Comparison of ENCODE assay signal across 1 cellular context in the genomic region with DNA sequence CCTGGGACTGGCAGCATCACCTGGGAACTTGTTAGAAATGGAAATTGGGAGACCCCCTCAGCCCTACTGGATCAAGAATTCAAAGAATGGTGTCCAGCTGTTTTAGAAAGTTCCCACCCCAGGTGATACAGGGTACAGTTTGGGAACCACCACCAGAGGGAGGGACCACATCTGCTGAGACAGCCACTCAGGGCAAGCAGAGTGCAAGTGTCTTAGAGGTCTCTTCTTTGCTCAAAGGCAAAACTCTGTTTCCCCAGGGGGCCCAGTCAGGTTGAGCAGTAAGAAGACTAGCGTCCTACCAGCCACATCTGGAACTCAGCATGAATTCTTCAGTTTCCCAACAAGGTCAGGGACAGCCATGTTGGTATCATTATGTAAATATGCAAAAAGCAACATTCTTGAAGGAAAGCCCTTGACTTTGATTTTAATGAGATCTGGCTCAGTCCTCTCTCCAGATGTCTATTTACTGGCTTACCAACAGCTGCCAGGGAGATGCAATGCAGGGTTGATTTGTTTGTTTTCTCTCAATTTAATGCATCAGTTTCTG.
TF ChIP-seq lines count a peak whose summit lies in the region.

No MANE protein-coding gene starts in this region.

TF ChIP-seq in HepG2, 621 proteins besides CTCF, POLR2A, EP300 and RAD21:
- TF ChIP-seq NBN (conservative IDR thresholded peaks at IDR 0.05), result no peak
- TF ChIP-seq HCFC1 (IDR thresholded peaks at IDR 0.05; ENCODE audit: low read depth, low read length), result no peak
- no peak for TF ChIP-seq BORCS8-MEF2B (CRISPR knock-in tag; IDR thresholded peaks at IDR 0.05)
- no peak for TF ChIP-seq KLF12 (CRISPR knock-in tag; IDR thresholded peaks at IDR 0.05; ENCODE audit: borderline replicate concordance)
- no peak for TF ChIP-seq ZNF660 (CRISPR knock-in tag; IDR thresholded peaks at IDR 0.05; ENCODE audit: borderline replicate concordance, low read depth)
- TF ChIP-seq ZFP37 (CRISPR knock-in tag; IDR thresholded peaks at IDR 0.05; ENCODE audit: borderline replicate concordance), result no peak
- TF ChIP-seq IKZF4 (CRISPR knock-in tag; IDR thresholded peaks at IDR 0.05; ENCODE audit: borderline replicate concordance, low read depth, not compliant biosample characterization), result no peak
- TF ChIP-seq ELK4 (CRISPR knock-in tag; IDR thresholded peaks at IDR 0.05; ENCODE audit: borderline replicate concordance), result no peak
- no peak for TF ChIP-seq ZFP90 (CRISPR knock-in tag; IDR thresholded peaks at IDR 0.05; ENCODE audit: borderline replicate concordance)
- no peak for TF ChIP-seq TFAP4 (IDR thresholded peaks at IDR 0.05; ENCODE audit: borderline replicate concordance, low read depth)
- TF ChIP-seq EZH2 (conservative IDR thresholded peaks at IDR 0.05; ENCODE audit: low read depth, low read length), result no peak
- no peak for TF ChIP-seq ZNF34 (CRISPR knock-in tag; IDR thresholded peaks at IDR 0.05; ENCODE audit: borderline replicate concordance)
- TF ChIP-seq, protein P1, sequence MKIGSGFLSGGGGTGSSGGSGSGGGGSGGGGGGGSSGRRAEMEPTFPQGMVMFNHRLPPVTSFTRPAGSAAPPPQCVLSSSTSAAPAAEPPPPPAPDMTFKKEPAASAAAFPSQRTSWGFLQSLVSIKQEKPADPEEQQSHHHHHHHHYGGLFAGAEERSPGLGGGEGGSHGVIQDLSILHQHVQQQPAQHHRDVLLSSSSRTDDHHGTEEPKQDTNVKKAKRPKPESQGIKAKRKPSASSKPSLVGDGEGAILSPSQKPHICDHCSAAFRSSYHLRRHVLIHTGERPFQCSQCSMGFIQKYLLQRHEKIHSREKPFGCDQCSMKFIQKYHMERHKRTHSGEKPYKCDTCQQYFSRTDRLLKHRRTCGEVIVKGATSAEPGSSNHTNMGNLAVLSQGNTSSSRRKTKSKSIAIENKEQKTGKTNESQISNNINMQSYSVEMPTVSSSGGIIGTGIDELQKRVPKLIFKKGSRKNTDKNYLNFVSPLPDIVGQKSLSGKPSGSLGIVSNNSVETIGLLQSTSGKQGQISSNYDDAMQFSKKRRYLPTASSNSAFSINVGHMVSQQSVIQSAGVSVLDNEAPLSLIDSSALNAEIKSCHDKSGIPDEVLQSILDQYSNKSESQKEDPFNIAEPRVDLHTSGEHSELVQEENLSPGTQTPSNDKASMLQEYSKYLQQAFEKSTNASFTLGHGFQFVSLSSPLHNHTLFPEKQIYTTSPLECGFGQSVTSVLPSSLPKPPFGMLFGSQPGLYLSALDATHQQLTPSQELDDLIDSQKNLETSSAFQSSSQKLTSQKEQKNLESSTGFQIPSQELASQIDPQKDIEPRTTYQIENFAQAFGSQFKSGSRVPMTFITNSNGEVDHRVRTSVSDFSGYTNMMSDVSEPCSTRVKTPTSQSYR (CRISPR knock-in tag; IDR thresholded peaks at IDR 0.05; ENCODE audit: borderline replicate concordance), result no peak
